ENCODE assay signal across 14 cellular contexts in the genomic region with DNA sequence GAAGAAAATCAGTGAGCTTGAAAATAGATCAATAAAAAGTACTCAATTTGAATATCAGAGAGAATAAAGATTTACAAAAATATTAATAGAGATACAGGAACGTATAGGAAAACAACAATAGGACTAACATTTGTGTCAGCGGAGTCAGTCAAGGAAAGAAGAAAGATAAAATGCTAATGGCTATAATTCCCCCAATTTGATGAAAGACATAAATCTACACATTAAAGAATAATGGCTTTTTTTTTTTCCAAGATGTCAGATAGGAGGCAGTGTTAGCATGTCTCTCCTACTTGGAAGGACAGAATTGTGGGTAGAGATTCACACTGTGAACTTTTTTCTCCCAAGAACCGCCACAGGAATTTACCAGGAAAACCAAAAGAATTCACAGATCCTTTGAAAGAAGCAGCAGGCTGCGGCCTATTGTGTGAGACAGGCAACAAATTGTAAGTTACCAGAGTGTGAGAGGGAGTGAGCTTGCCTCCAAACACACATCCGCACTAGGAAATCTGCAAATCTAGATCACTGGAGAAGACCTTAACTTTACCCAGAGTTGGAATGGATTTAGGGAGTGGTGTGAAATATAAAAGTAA.
"Had no signal": no experiment of that assay in that cellular context is flagged by ENCODE, and none has a peak within 500 bp of the region (broad histone marks: within the 10 kb centered on the region; RNA-seq: fewer than 3 reads in every experiment).

No MANE protein-coding gene starts in this region.

- H3K36me3 ChIP-seq: left lung, thoracic aorta had no signal

- FAIRE-seq: keratinocyte, urothelium cell line had no signal

- H3K4me1 ChIP-seq: left lung had no signal

- DNase-seq: activated CD4-positive, alpha-beta T cell treated with anti-CD3 and anti-CD28 coated beads, Interleukin-2, amount 50 U/mL, for 1 hour; activated CD4-positive, CD25-positive, alpha-beta regulatory T cell; activated T-cell treated with anti-CD3 and anti-CD28 coated beads for 4 hours; amniotic stem cell; dermis blood vessel endothelial cell; nephron progenitor cell; stimulated activated CD4-positive, alpha-beta T cell treated with anti-CD3 and anti-CD28 coated beads, Interleukin-12 subunit alpha, Interleukin-12 subunit beta, amount 100 ng/mL, for 4 hours; stimulated activated CD4-positive, alpha-beta T cell treated with anti-CD3 and anti-CD28 coated beads, Interleukin-4, amount 100 ng/mL, for 24 hours; stimulated activated naive CD8-positive, alpha-beta T cell treated with anti-CD3 and anti-CD28 coated beads, Interleukin-15, amount 100 ng/mL, for 72 hours had no signal

- H3K27ac ChIP-seq: left lung, thoracic aorta had no signal

- H3K27me3 ChIP-seq: left lung had no signal

- H3K4me3 ChIP-seq: left lung, thoracic aorta had no signal

- ATAC-seq: esophagus mucosa; left lung; stimulated activated naive CD8-positive, alpha-beta T cell treated with anti-CD3 and anti-CD28 coated beads, Interleukin-15, amount 100 ng/mL, for 72 hours had no signal
